Comparison of ENCODE assay signal across 8 cellular contexts in the genomic region with DNA sequence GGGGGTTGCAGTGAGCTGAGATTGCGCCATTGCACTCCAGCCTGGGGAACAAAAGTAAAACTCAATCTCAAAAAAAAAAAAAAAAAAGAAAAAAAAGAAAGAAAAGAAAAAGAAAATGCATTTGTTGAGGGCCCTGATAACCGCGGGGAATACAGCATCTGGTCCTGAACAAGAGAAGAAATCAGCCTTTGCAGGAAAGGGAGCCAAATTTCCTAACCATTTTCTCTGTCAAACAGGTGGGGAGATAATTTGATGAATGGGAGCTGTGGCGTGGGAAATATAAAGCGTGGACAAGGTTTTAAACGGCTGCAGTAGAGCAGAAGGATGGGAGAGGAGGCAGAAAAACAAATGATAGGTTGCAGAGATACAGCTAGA. TPM values are rescaled to one million over a fixed set of nuclear protein-coding genes. Genes with fewer than 3 reads are reported as not detected.
DNase-seq lines count a peak whose midpoint lies in the region; ATAC-seq and TF ChIP-seq lines count a peak whose summit lies in the region.

No MANE protein-coding gene starts in this region.

- intact Hi-C loops in heart right ventricle (cut with DNase I) (no loop called here), left ventricle myocardium superior (cut with micrococcal nuclease) (no loop called here), MCF 10A (cut with micrococcal nuclease) (loop anchor here (10.0 kb wide), 1 partner anchor 630 kb away; no protein-coding TSS in a partner anchor), uterus (cut with DNase I; ENCODE audit: low total_unique reads) (no loop called here)

- H3K36me3 Mint-ChIP-seq in MCF 10A (ENCODE audit: insufficient read depth, unreplicated experiment) (peaks cover 26% of the 10 kb centered on the region), mesothelial cell of epicardium (peaks cover 10% of the 10 kb centered on the region)

- H3K4me3 Mint-ChIP-seq in MCF 10A (ENCODE audit: unreplicated experiment) (peak overlapping the region; percentile 93), mesothelial cell of epicardium (peak overlapping the region; percentile 71)

- H3K27ac ChIP-seq in heart right ventricle (peak overlapping the region; percentile 71 to 94 (median 92)), uterus (peak overlapping the region; percentile 91 to 97)

- H3K27me3 Mint-ChIP-seq in MCF 10A (ENCODE audit: insufficient read depth, unreplicated experiment) (no peaks in the 10 kb centered on the region), mesothelial cell of epicardium (ENCODE audit: low read depth) (no peaks in the 10 kb centered on the region)

- BruUV-seq in MCF 10A (replicated peaks; lab: Mats Ljungman, UMichigan): no TSS peak

- H3K27ac Mint-ChIP-seq in MCF 10A (ENCODE audit: low read depth, unreplicated experiment): peak overlapping the region; percentile 87
- peak overlapping the region; percentile 84 for H3K27ac Mint-ChIP-seq in mesothelial cell of epicardium

- CTCF ChIA-PET in MCF 10A (lab: Yijun Ruan, JAX): interaction anchor here (0.6 to 7.4 kb wide), 6 partner anchors 18 to 859 kb away, joined by 3 to 50 read pairs (median 4); no protein-coding TSS in a partner anchor

- DNase-seq in heart right ventricle (no peak), left ventricle myocardium superior (no peak), MCF 10A (ENCODE audit: unreplicated experiment) (peak; percentile 4), mesothelial cell of epicardium (ENCODE audit: low spot score in 2 of 2, unreplicated experiment in 2 of 2) (no peak), uterus (no peak), AG08396 (ENCODE audit: low spot score) (no peak), Ammon's horn (ENCODE audit: low spot score) (no peak), iPS-NIHi7 (ENCODE audit: extremely low spot score) (no peak)

- 47 to 56% methylated on average over 6 of the region's 6 CpGs for WGBS in heart right ventricle, 2 donors

- ATAC-seq in heart right ventricle: no peak
- ATAC-seq in left ventricle myocardium superior: no peak

- peaks cover 0 to 59% (median 44%) of the 10 kb centered on the region in 9 donors for H3K4me1 ChIP-seq in heart right ventricle
- H3K4me1 ChIP-seq in uterus: peaks cover 6 to 7% of the 10 kb centered on the region in 2 donors

- peaks cover 0 to 18% (median 0%) of the 10 kb centered on the region in 9 donors for H3K36me3 ChIP-seq in heart right ventricle
- no peaks in the 10 kb centered on the region for H3K36me3 ChIP-seq in uterus

- peaks cover 20% of the 10 kb centered on the region for H3K4me1 Mint-ChIP-seq in MCF 10A (ENCODE audit: insufficient read depth, unreplicated experiment)
- H3K4me1 Mint-ChIP-seq in mesothelial cell of epicardium: peaks cover 25% of the 10 kb centered on the region

- POLR2A ChIA-PET in MCF 10A (lab: Yijun Ruan, JAX): interaction anchor here (0.7 to 2.3 kb wide), 11 partner anchors 12 to 343 kb away, joined by 3 to 13 read pairs (median 5); partner anchors contain the start of genes GREB1 and ROCK2

- no peaks in the 10 kb centered on the region for H3K9me3 ChIP-seq in heart right ventricle
- no peaks in the 10 kb centered on the region for H3K9me3 ChIP-seq in uterus

- H3K9me3 Mint-ChIP-seq in MCF 10A (ENCODE audit: unreplicated experiment) (no peaks in the 10 kb centered on the region), mesothelial cell of epicardium (no peaks in the 10 kb centered on the region)

- no peak for TF ChIP-seq POLR2A in uterus (IDR thresholded peaks at IDR 0.05)

- H3K4me3 ChIP-seq in heart right ventricle (peak overlapping the region; percentile 50 to 84 (median 74)), uterus (peak overlapping the region; percentile 55 to 93)

- TF ChIP-seq CTCF in heart right ventricle (IDR thresholded peaks at IDR 0.05): no peak
- TF ChIP-seq CTCF in MCF 10A (IDR thresholded peaks at IDR 0.05; ENCODE audit: unreplicated experiment): no peak
- no peak for TF ChIP-seq CTCF in mesothelial cell of epicardium (IDR thresholded peaks at IDR 0.05; ENCODE audit: unreplicated experiment)
- no peak for TF ChIP-seq CTCF in uterus (IDR thresholded peaks at IDR 0.05)

- H3K27me3 ChIP-seq in heart right ventricle: no peaks in the 10 kb centered on the region
- H3K27me3 ChIP-seq in uterus: no peaks in the 10 kb centered on the region

RNA-seq across cellular contexts. Expression of gene E2F6, which starts 0.9 kb away (rescaled TPM):
- total RNA-seq in heart right ventricle (10 to 100 TPM; 11.3 to 18.6 (median 14.6) TPM), left ventricle myocardium superior (12.6 TPM), MCF 10A (2022) (16.1 and 16.6 TPM in 2 replicates), mesothelial cell of epicardium (21.7 to 24.3 TPM (median 23.1 TPM) in 3 replicates), uterus (10 to 100 TPM; 10.2 to 25.0 (median 20.7) TPM)
- 10 to 100 TPM in 1 of 2 donors, 1 to 10 TPM in 1; 8.1 to 10.1 TPM for polyA plus RNA-seq in heart right ventricle
